In the genomic region with DNA sequence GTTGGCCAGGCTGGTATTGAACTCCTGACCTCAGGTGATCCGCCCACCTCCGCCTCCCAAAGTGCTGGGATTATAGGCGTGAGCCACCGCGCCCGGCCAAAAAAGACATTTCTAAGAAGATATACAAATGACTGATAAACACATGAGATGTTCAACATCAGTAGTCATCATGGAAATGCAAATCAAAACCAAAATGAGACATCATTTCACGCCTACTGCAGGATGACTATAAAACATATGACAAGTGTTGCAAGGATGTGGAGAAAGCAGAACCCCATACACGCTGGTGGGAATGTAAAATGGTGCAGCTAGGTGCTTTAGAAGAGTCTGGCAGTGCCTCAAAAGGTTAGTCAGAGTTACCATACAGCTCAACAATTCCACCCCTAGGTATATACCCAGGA, we compare ENCODE assay signal across 18 cellular contexts. TPM values are rescaled to one million over a fixed set of nuclear protein-coding genes. Genes with fewer than 3 reads are reported as not detected.
DNase-seq lines count a peak whose midpoint lies in the region; ATAC-seq lines count a peak whose summit lies in the region.
"Had no signal": no experiment of that assay in that cellular context is flagged by ENCODE, and none has a peak within 500 bp of the region (broad histone marks: within the 10 kb centered on the region; RNA-seq: fewer than 3 reads in every experiment).

No MANE protein-coding gene starts in this region.

- H3K27me3 Mint-ChIP-seq in activated CD4-positive, alpha-beta memory T cell treated with anti-CD3 and anti-CD28 coated beads for 36 hours = no peaks in the 10 kb centered on the region
- H3K27me3 Mint-ChIP-seq: activated B cell treated with CpG ODN at 0.5 μM for 24 hours had no signal

- POLR2A ChIA-PET in activated CD4-positive, alpha-beta memory T cell treated with anti-CD3 and anti-CD28 coated beads for 36 hours (lab: Charles Lee) = interaction anchor here (2.3 kb wide), 1 partner anchor 25 kb away, joined by 8 read pairs; a partner anchor contains a TSS

- intact Hi-C loops in activated CD4-positive, alpha-beta memory T cell treated with anti-CD3 and anti-CD28 coated beads for 36 hours (cut with micrococcal nuclease) = loop anchor here (1.0 to 10.0 kb wide), 9 partner anchors 25 to 746 kb away; a partner anchor contains a TSS

- H3K36me3 Mint-ChIP-seq in activated CD4-positive, alpha-beta memory T cell treated with anti-CD3 and anti-CD28 coated beads for 36 hours = peaks cover 46% of the 10 kb centered on the region

- no peaks in the 10 kb centered on the region for H3K9me3 Mint-ChIP-seq in activated CD4-positive, alpha-beta memory T cell treated with anti-CD3 and anti-CD28 coated beads for 36 hours
- H3K9me3 Mint-ChIP-seq: activated B cell treated with CpG ODN at 0.5 μM for 24 hours had no signal

- ATAC-seq in esophagus mucosa = peak; percentile 22
- no peak for ATAC-seq in HG02840 (IDR thresholded peaks at IDR 0.05; ENCODE audit: low FRiP score, unreplicated experiment)
- ATAC-seq in GM18858 (IDR thresholded peaks at IDR 0.05; ENCODE audit: unreplicated experiment) = no peak
- ATAC-seq: HCT116 had no signal

- peak overlapping the region; percentile 86 for H3K27ac Mint-ChIP-seq in activated CD4-positive, alpha-beta memory T cell treated with anti-CD3 and anti-CD28 coated beads for 36 hours
- H3K27ac Mint-ChIP-seq: activated B cell treated with CpG ODN at 0.5 μM for 24 hours had no signal

- H3K4me1 Mint-ChIP-seq in activated CD4-positive, alpha-beta memory T cell treated with anti-CD3 and anti-CD28 coated beads for 36 hours (ENCODE audit: low read depth) = peaks cover 33% of the 10 kb centered on the region
- H3K4me1 Mint-ChIP-seq: activated B cell treated with CpG ODN at 0.5 μM for 24 hours had no signal

- DNase-seq in activated CD8-positive, alpha-beta memory T cell treated with anti-CD3 and anti-CD28 coated beads, Interleukin-2, amount 50 U/mL, for 24 hours (ENCODE audit: extremely low read depth) = peak; percentile 7
- no peak for DNase-seq in activated CD8-positive, alpha-beta memory T cell treated with anti-CD3 and anti-CD28 coated beads, Interleukin-2, amount 50 U/mL, for 4 hours
- peak; percentile 79 for DNase-seq in activated CD4-positive, alpha-beta memory T cell treated with anti-CD3 and anti-CD28 coated beads for 36 hours
- peak; percentile 68 for DNase-seq in stimulated activated CD8-positive, alpha-beta memory T cell treated with anti-CD3 and anti-CD28 coated beads, Interleukin-4, amount 100 ng/mL, for 48 hours
- no peak for DNase-seq in DMS53 treated with DMSO at 0.1 percent for 48 hours (lab: John Stamatoyannopoulos, UW; ENCODE audit: unreplicated experiment)
- DNase-seq: activated B cell treated with CpG ODN at 0.5 μM for 24 hours, DMS153, KBM-7, mesendoderm, NCI-H187 treated with DMSO at 0.1 percent for 48 hours had no signal

- CTCF ChIA-PET in activated CD4-positive, alpha-beta memory T cell treated with anti-CD3 and anti-CD28 coated beads for 36 hours (lab: Charles Lee) = interaction anchor here (1.4 to 1.6 kb wide), 2 partner anchors 110 to 577 kb away, joined by 3 read pairs; a partner anchor contains a TSS

- H3K4me3 Mint-ChIP-seq in activated CD4-positive, alpha-beta memory T cell treated with anti-CD3 and anti-CD28 coated beads for 36 hours = no peak overlapping the region
- H3K4me3 Mint-ChIP-seq: activated B cell treated with CpG ODN at 0.5 μM for 24 hours had no signal

RNA-seq across cellular contexts. Expression of a gene that starts 24.6 kb away (rescaled TPM):
- 10 to 100 TPM; 35.5 to 35.9 TPM for total RNA-seq in activated CD4-positive, alpha-beta memory T cell treated with anti-CD3 and anti-CD28 coated beads for 36 hours
- 14.9 TPM for total RNA-seq in esophagus mucosa

RNA-seq across cellular contexts. Expression of a gene that starts 27.1 kb away (rescaled TPM):
- not detected for total RNA-seq in activated CD4-positive, alpha-beta memory T cell treated with anti-CD3 and anti-CD28 coated beads for 36 hours
- not detected for total RNA-seq in esophagus mucosa
- total RNA-seq: activated B cell treated with CpG ODN at 0.5 μM for 24 hours, ascending aorta, endothelial cell of umbilical vein, pulmonary artery endothelial cell, urinary bladder had no signal

Comparison
In these comparisons a context has a peak if more than half of its experiments do, and no peak if none do; other contexts are left out.
1. DNase-seq: peak in activated CD8-positive, alpha-beta memory T cell treated with anti-CD3 and anti-CD28 coated beads, Interleukin-2, amount 50 U/mL, for 24 hours (single experiment), activated CD4-positive, alpha-beta memory T cell treated with anti-CD3 and anti-CD28 coated beads for 36 hours (single experiment) and stimulated activated CD8-positive, alpha-beta memory T cell treated with anti-CD3 and anti-CD28 coated beads, Interleukin-4, amount 100 ng/mL, for 48 hours (single experiment); none in activated CD8-positive, alpha-beta memory T cell treated with anti-CD3 and anti-CD28 coated beads, Interleukin-2, amount 50 U/mL, for 4 hours (single experiment) and DMS53 treated with DMSO at 0.1 percent for 48 hours (single experiment).